ENCODE assay signal across 24 cellular contexts in the genomic region with DNA sequence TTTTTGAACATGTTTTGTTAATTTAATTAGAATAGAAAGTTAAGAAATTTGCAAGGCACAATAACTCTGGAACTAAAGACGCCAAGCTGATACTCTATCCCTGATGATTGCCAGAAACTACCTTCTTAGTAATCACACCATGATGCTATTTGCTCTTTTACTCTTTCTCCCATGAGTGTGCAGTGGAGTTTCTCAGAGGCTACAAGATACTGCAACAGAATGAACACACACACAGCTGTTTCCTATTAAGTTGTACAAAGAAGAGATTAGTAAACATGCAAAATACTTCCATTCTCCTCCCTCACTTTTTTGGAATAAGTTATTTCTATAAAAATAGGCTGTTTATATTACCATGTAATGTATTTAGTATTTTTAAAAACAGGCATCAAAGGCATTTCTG.
A peak's percentile ranks its signal among the peaks of the same experiment; 100 is the strongest.
DNase-seq lines count a peak whose midpoint lies in the region; TF ChIP-seq lines count a peak whose summit lies in the region.
"Had no signal": no experiment of that assay in that cellular context is flagged by ENCODE, and none has a peak within 500 bp of the region (broad histone marks: within the 10 kb centered on the region; RNA-seq: fewer than 3 reads in every experiment).

No MANE protein-coding gene starts in this region.

- no peak overlapping the region for H3K9ac ChIP-seq in BLaER1

- no peak overlapping the region for H3K27ac ChIP-seq in BLaER1
- H3K27ac ChIP-seq in CD8-positive, alpha-beta memory T cell (ENCODE audit: low read depth, low read length) = no peak overlapping the region
- H3K27ac ChIP-seq: PC-9, SJCRH30 had no signal

- H3K4me1 Mint-ChIP-seq in activated naive CD8-positive, alpha-beta T cell treated with anti-CD3 and anti-CD28 coated beads for 36 hours = no peaks in the 10 kb centered on the region
- no peaks in the 10 kb centered on the region for H3K4me1 Mint-ChIP-seq in CD8-positive, alpha-beta memory T cell
- H3K4me1 Mint-ChIP-seq: CD4-positive, alpha-beta memory T cell had no signal

- H3K4me3 Mint-ChIP-seq in activated naive CD8-positive, alpha-beta T cell treated with anti-CD3 and anti-CD28 coated beads for 36 hours = no peak overlapping the region
- no peak overlapping the region for H3K4me3 Mint-ChIP-seq in CD8-positive, alpha-beta memory T cell
- H3K4me3 Mint-ChIP-seq: CD4-positive, alpha-beta memory T cell had no signal

- no peak overlapping the region for H3K27ac Mint-ChIP-seq in activated naive CD8-positive, alpha-beta T cell treated with anti-CD3 and anti-CD28 coated beads for 36 hours
- no peak overlapping the region for H3K27ac Mint-ChIP-seq in CD8-positive, alpha-beta memory T cell
- H3K27ac Mint-ChIP-seq: CD4-positive, alpha-beta memory T cell had no signal

- peaks cover 14% of the 10 kb centered on the region for H3K9me3 ChIP-seq in BLaER1
- no peaks in the 10 kb centered on the region for H3K9me3 ChIP-seq in CD8-positive, alpha-beta memory T cell (ENCODE audit: low read length)
- H3K9me3 ChIP-seq: SJCRH30 had no signal

- DNase-seq in astrocyte of the spinal cord (ENCODE audit: low read depth, low spot score) (peak; percentile 16), fibroblast of pulmonary artery (ENCODE audit: low read depth) (peak; percentile 8), germinal center (ENCODE audit: low spot score) (no peak), NOMO-1 treated with DMSO at 0.1 percent for 48 hours (lab: John Stamatoyannopoulos, UW; ENCODE audit: unreplicated experiment) (no peak)
- DNase-seq in activated naive CD8-positive, alpha-beta T cell treated with anti-CD3 and anti-CD28 coated beads for 36 hours = no peak
- DNase-seq in CD8-positive, alpha-beta memory T cell = no peak
- DNase-seq: AML-193; C1 segment of cervical spinal cord; CD4-positive, alpha-beta memory T cell; DMS153; DND-41; MV-4-11; NCI-H1105; NCI-H1436 treated with DMSO at 0.1 percent for 48 hours; NCI-H187 treated with DMSO at 0.1 percent for 48 hours; NCI-H2107; NCI-H446 treated with DMSO at 0.1 percent for 48 hours; NCI-H526; NCI-H82; NK-92 treated with Interleukin-12 subunit alpha and Interleukin-12 subunit beta, amount 100 ng/mL, for 24 hours; PC-9; SJCRH30 had no signal

- in situ Hi-C loops in astrocyte of the spinal cord (cut with HindIII; ENCODE audit: low sequenced_read_pairs) = no loop called here

- peak overlapping the region; percentile 8; the same call in 1 of the 2 replicates for H3K4me2 ChIP-seq in BLaER1
- H3K4me2 ChIP-seq: PC-9 had no signal

- TF ChIP-seq CTCF in astrocyte of the spinal cord (IDR thresholded peaks at IDR 0.05; ENCODE audit: low read depth, low read length) (no peak), fibroblast of pulmonary artery (IDR thresholded peaks at IDR 0.05; ENCODE audit: low read length, missing control alignments) (no peak)

- POLR2A ChIA-PET in CD8-positive, alpha-beta memory T cell (lab: Charles Lee) = no interaction called here

- no peaks in the 10 kb centered on the region for H3K36me3 ChIP-seq in BLaER1
- no peaks in the 10 kb centered on the region for H3K36me3 ChIP-seq in CD8-positive, alpha-beta memory T cell (ENCODE audit: insufficient read depth, low read length)
- H3K36me3 ChIP-seq: SJCRH30 had no signal

- H3K27me3 ChIP-seq in BLaER1 = no peaks in the 10 kb centered on the region
- no peaks in the 10 kb centered on the region for H3K27me3 ChIP-seq in CD8-positive, alpha-beta memory T cell (ENCODE audit: insufficient read depth, low read length, poor library complexity, severe bottlenecking)
- H3K27me3 ChIP-seq: SJCRH30 had no signal

- peaks cover 7% of the 10 kb centered on the region for H3K9me3 Mint-ChIP-seq in activated naive CD8-positive, alpha-beta T cell treated with anti-CD3 and anti-CD28 coated beads for 36 hours
- peaks cover 0 to 11% (median 3%) of the 10 kb centered on the region in 5 donors for H3K9me3 Mint-ChIP-seq in CD8-positive, alpha-beta memory T cell

- H3K27me3 Mint-ChIP-seq in activated naive CD8-positive, alpha-beta T cell treated with anti-CD3 and anti-CD28 coated beads for 36 hours = no peaks in the 10 kb centered on the region
- peaks cover 0 to 2% of the 10 kb centered on the region in 2 donors for H3K27me3 Mint-ChIP-seq in CD8-positive, alpha-beta memory T cell

- H3K4me3 ChIP-seq in BLaER1 (no peak overlapping the region), astrocyte of the spinal cord (ENCODE audit: low read depth, low read length) (no peak overlapping the region), fibroblast of pulmonary artery (replicated peaks; ENCODE audit: low read depth, low read length) (no peak overlapping the region)
- no peak overlapping the region for H3K4me3 ChIP-seq in CD8-positive, alpha-beta memory T cell (ENCODE audit: low read length)
- H3K4me3 ChIP-seq: K562, PC-9, SJCRH30 had no signal

- H3K4me1 ChIP-seq in BLaER1 = peaks cover 44% of the 10 kb centered on the region
- H3K4me1 ChIP-seq in CD8-positive, alpha-beta memory T cell (ENCODE audit: insufficient read depth, low read length) = no peaks in the 10 kb centered on the region
- H3K4me1 ChIP-seq: SJCRH30 had no signal

- CTCF ChIA-PET in CD8-positive, alpha-beta memory T cell (lab: Charles Lee) = no interaction called here

- no peaks in the 10 kb centered on the region for H3K36me3 Mint-ChIP-seq in activated naive CD8-positive, alpha-beta T cell treated with anti-CD3 and anti-CD28 coated beads for 36 hours
- no peaks in the 10 kb centered on the region for H3K36me3 Mint-ChIP-seq in CD8-positive, alpha-beta memory T cell
- H3K36me3 Mint-ChIP-seq: CD4-positive, alpha-beta memory T cell had no signal

- no peaks in the 10 kb centered on the region for H4K20me1 ChIP-seq in BLaER1

Comparison
In these comparisons a context has a peak if more than half of its experiments do, and no peak if none do; other contexts are left out.
1. DNase-seq: peak in astrocyte of the spinal cord (single experiment) and fibroblast of pulmonary artery (single experiment); none in germinal center (single experiment), NOMO-1 treated with DMSO at 0.1 percent for 48 hours (single experiment), activated naive CD8-positive, alpha-beta T cell treated with anti-CD3 and anti-CD28 coated beads for 36 hours (single experiment) and CD8-positive, alpha-beta memory T cell (0 of 5).